ENCODE assay signal across 8 cellular contexts in the genomic region with DNA sequence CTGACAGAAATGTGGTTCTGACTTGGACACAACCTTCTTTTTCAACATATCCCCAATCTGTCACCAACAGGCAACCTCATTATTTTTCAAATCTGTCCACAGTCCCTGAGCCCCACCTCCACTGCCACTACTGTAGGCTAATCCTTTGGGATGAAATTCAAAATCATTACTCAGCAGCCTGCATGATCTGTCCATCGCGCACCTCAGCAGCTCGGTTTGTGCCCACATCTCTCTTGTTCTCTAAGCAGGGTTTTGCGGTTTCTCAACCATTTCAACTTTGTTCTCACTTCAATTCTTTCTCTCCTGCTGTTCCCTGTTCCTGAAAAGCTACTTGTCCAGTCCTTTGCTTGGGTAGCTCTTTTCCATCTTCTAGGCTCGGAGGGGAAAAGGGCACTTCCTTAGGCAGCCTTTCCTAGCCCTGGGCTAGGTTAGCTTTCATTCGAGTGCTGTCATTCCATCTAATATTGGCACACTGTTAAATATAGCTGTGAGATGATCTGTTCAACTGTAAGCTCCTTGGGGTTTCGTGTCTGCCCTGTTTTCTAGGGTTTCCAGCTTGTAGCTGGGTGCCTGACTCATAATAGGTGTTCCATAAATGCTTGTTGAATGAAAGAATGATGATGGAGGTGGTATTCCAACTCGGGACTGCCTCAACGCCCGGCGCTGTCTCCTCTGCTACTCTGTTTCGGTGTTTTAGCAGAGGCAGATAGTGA. TPM values are rescaled to one million over a fixed set of nuclear protein-coding genes. Genes with fewer than 3 reads are reported as not detected.
DNase-seq lines count a peak whose midpoint lies in the region; ATAC-seq and TF ChIP-seq lines count a peak whose summit lies in the region.

No MANE protein-coding gene starts in this region.

- TF ChIP-seq CTCF in A673 (conservative IDR thresholded peaks at IDR 0.05; ENCODE audit: low read depth, low read length): no peak
- TF ChIP-seq CTCF in HFF-Myc (IDR thresholded peaks at IDR 0.05; ENCODE audit: low read depth, low read length, missing control alignments): no peak

- H3K4me1 Mint-ChIP-seq in activated naive CD8-positive, alpha-beta T cell treated with anti-CD3 and anti-CD28 coated beads, Interleukin-2, amount 50 U/mL, for 24 hours: peaks cover 23% of the 10 kb centered on the region

- no peaks in the 10 kb centered on the region for H3K27me3 ChIP-seq in A673 (replicated peaks; ENCODE audit: insufficient read depth, low read depth, low read length, poor library complexity)
- no peaks in the 10 kb centered on the region for H3K27me3 ChIP-seq in iPS-18a (ENCODE audit: control insufficient read depth, insufficient read depth, low read length)
- H3K27me3 ChIP-seq in subcutaneous abdominal adipose tissue (ENCODE audit: control insufficient read depth in 5 of 5, insufficient read depth in 4 of 5, low read length in 5 of 5): no peaks in the 10 kb centered on the region

- no peak for DNase-seq in A673 (ENCODE audit: low spot score)
- no peak for DNase-seq in HFF-Myc (ENCODE audit: extremely low read depth, low read depth)
- no peak for DNase-seq in activated naive CD8-positive, alpha-beta T cell treated with anti-CD3 and anti-CD28 coated beads, Interleukin-2, amount 50 U/mL, for 24 hours
- DNase-seq in activated CD4-positive, CD25-positive, alpha-beta regulatory T cell treated with anti-CD3 and anti-CD28 coated beads, Interleukin-2, amount 50 U/mL, for 72 hours: no peak
- no peak for DNase-seq in GM19238 (ENCODE audit: insufficient read length, low spot score)

- peak overlapping the region; percentile 62 for H3K4me3 Mint-ChIP-seq in activated naive CD8-positive, alpha-beta T cell treated with anti-CD3 and anti-CD28 coated beads, Interleukin-2, amount 50 U/mL, for 24 hours

- peaks cover 10% of the 10 kb centered on the region for H3K9me3 ChIP-seq in A673 (ENCODE audit: low read depth, low read length, poor library complexity, severe bottlenecking)
- H3K9me3 ChIP-seq in iPS-18a (ENCODE audit: control insufficient read depth, low read depth, low read length): no peaks in the 10 kb centered on the region
- no peaks in the 10 kb centered on the region for H3K9me3 ChIP-seq in subcutaneous abdominal adipose tissue (ENCODE audit: control insufficient read depth in 5 of 5, low read length in 5 of 5)

- ATAC-seq in activated naive CD8-positive, alpha-beta T cell treated with anti-CD3 and anti-CD28 coated beads, Interleukin-2, amount 50 U/mL, for 24 hours: peak; percentile 50
- ATAC-seq in GM18907 (IDR thresholded peaks at IDR 0.05; ENCODE audit: unreplicated experiment): no peak

- POLR2A ChIA-PET in A673 (lab: Charles Lee; ENCODE audit: low non-redundant PET): interaction anchor here (0.6 kb wide), 1 partner anchor 163 kb away, joined by 3 read pairs; no protein-coding TSS in a partner anchor

- no TSS peak for BruUV-seq in A673 (replicated peaks; lab: Mats Ljungman, UMichigan)

- peaks cover 13% of the 10 kb centered on the region for H3K9me3 Mint-ChIP-seq in activated naive CD8-positive, alpha-beta T cell treated with anti-CD3 and anti-CD28 coated beads, Interleukin-2, amount 50 U/mL, for 24 hours

- peaks cover 17% of the 10 kb centered on the region for H3K36me3 ChIP-seq in A673 (ENCODE audit: insufficient read depth, low read length, poor library complexity, severe bottlenecking)
- H3K36me3 ChIP-seq in iPS-18a (ENCODE audit: control insufficient read depth, low read depth, low read length): peaks cover 24% of the 10 kb centered on the region
- peaks cover 13 to 26% (median 22%) of the 10 kb centered on the region in 5 donors for H3K36me3 ChIP-seq in subcutaneous abdominal adipose tissue (ENCODE audit: control insufficient read depth in 5 of 5, insufficient read depth in 5 of 5, low read length in 5 of 5)

- peaks cover 47% of the 10 kb centered on the region for H3K36me3 Mint-ChIP-seq in activated naive CD8-positive, alpha-beta T cell treated with anti-CD3 and anti-CD28 coated beads, Interleukin-2, amount 50 U/mL, for 24 hours (ENCODE audit: low read depth)

- no peaks in the 10 kb centered on the region for H3K27me3 Mint-ChIP-seq in activated naive CD8-positive, alpha-beta T cell treated with anti-CD3 and anti-CD28 coated beads, Interleukin-2, amount 50 U/mL, for 24 hours

- H3K9ac ChIP-seq in iPS-18a (ENCODE audit: low read length) (no peak overlapping the region), subcutaneous abdominal adipose tissue (ENCODE audit: low read length in 5 of 5) (peak overlapping the region in 4 of 5 donors; percentile 57 to 100 (median 94))

- intact Hi-C loops in A673 (cut with micrococcal nuclease; ENCODE audit: unreplicated experiment): no loop called here

- H3K27ac ChIP-seq in A673 (ENCODE audit: low read depth, low read length, poor library complexity, severe bottlenecking) (no peak overlapping the region), iPS-18a (ENCODE audit: low read length) (no peak overlapping the region), subcutaneous abdominal adipose tissue (ENCODE audit: low read depth, low read length) (peak overlapping the region; percentile 99)

- H3K4me1 ChIP-seq in A673 (ENCODE audit: insufficient read depth, low read length, poor library complexity, severe bottlenecking) (peaks cover 7% of the 10 kb centered on the region), iPS-18a (ENCODE audit: control insufficient read depth, low read depth, low read length) (no peaks in the 10 kb centered on the region), subcutaneous abdominal adipose tissue (ENCODE audit: control insufficient read depth in 5 of 5, insufficient read depth in 5 of 5, low read length in 5 of 5) (peaks cover 0 to 19% (median 14%) of the 10 kb centered on the region in 5 donors)

- peak overlapping the region; percentile 61 for H3K27ac Mint-ChIP-seq in activated naive CD8-positive, alpha-beta T cell treated with anti-CD3 and anti-CD28 coated beads, Interleukin-2, amount 50 U/mL, for 24 hours

- H3K4me3 ChIP-seq in A673 (ENCODE audit: low read depth, low read length, poor library complexity, severe bottlenecking) (peak overlapping the region; percentile 55), HFF-Myc (replicated peaks; ENCODE audit: low read depth, low read length) (peak overlapping the region; percentile 54), iPS-18a (ENCODE audit: low read length) (peak overlapping the region; percentile 79), subcutaneous abdominal adipose tissue (ENCODE audit: low read depth in 1 of 5, low read length in 5 of 5) (peak overlapping the region; percentile 64 to 91 (median 80))

- CTCF ChIA-PET in A673 (lab: Charles Lee): interaction anchor here (0.5 kb wide), 1 partner anchor 1119 kb away, joined by 9 read pairs; no protein-coding TSS in a partner anchor

RNA-seq across cellular contexts. Expression of gene ANKAR, which starts 0.7 kb away (rescaled TPM):
- 3.5 and 4.5 TPM in 2 replicates for total RNA-seq in A673 (2021)

RNA-seq across cellular contexts. Expression of gene ASNSD1, which starts 12.6 kb away (rescaled TPM):
- 50.7 and 58.2 TPM in 2 replicates for total RNA-seq in A673 (2021)
